8 cellular contexts compared by ENCODE assay signal in genomic region chr5:76715734-76716455, GRCh38. TPM values are rescaled to one million over a fixed set of nuclear protein-coding genes. Genes with fewer than 3 reads are reported as not detected.
DNase-seq lines count a peak whose midpoint lies in the region; ATAC-seq, FAIRE-seq and TF ChIP-seq lines count a peak whose summit lies in the region.

F2R (plus strand) TSS chr5:76716126; CDS start chr5:76716308, 182 bp downstream.

- no peaks in the 10 kb centered on the region for H3K36me3 ChIP-seq in stomach

- H3K9me3 ChIP-seq in mononuclear cell (ENCODE audit: low read depth, low read length) (no peaks in the 10 kb centered on the region), stomach (no peaks in the 10 kb centered on the region)

- TF ChIP-seq POLR2A in GM12891 (IDR thresholded peaks at IDR 0.05; ENCODE audit: low read depth, low read length) (no peak), stomach (IDR thresholded peaks at IDR 0.05) (no peak)

- H3K27ac ChIP-seq in stomach: peak within 1 kb of the TSS; percentile 57 to 78 (median 72)

- CTCF ChIA-PET in activated CD8-positive, alpha-beta memory T cell treated with anti-CD3 and anti-CD28 coated beads for 36 hours (lab: Charles Lee): interaction anchor here (1.2 to 3.3 kb wide), 5 partner anchors 11 to 59 kb away, joined by 3 to 12 read pairs (median 4); no protein-coding TSS in a partner anchor

- intact Hi-C loops in stomach (cut with DNase I; ENCODE audit: low total_unique reads): no loop called here

- peak; percentile 69 for ATAC-seq in HG02610 (IDR thresholded peaks at IDR 0.05; ENCODE audit: unreplicated experiment)

- H3K4me1 ChIP-seq in mononuclear cell (ENCODE audit: insufficient read depth, low read length): peaks cover 28% of the 10 kb centered on the region
- peaks cover 4 to 31% (median 23%) of the 10 kb centered on the region in 4 donors for H3K4me1 ChIP-seq in stomach

- peak in 3 of 7 experiments; percentile 33 to 60 (median 50) for TF ChIP-seq CTCF in stomach (IDR thresholded peaks at IDR 0.05)

- peaks cover 27% of the 10 kb centered on the region for H3K27me3 ChIP-seq in mononuclear cell (ENCODE audit: insufficient read depth, low read length)
- peaks cover 0 to 34% (median 16%) of the 10 kb centered on the region in 3 donors for H3K27me3 ChIP-seq in stomach

- peak; percentile 69 for DNase-seq in GM12891 (ENCODE audit: insufficient read length, low spot score)
- peak; percentile 17 for DNase-seq in NCI-H2171 treated with DMSO at 0.1 percent for 48 hours (lab: John Stamatoyannopoulos, UW)
- peak; percentile 58 for DNase-seq in epidermal melanocyte (ENCODE audit: insufficient read length, low spot score)
- peak; percentile 38 for DNase-seq in stomach
- DNase-seq in NCI-H1436 treated with DMSO at 0.1 percent for 48 hours (lab: John Stamatoyannopoulos, UW): no peak

- peak; percentile 81 for FAIRE-seq in GM12891 (lab: Jason Lieb, UNC)

- TF ChIP-seq EP300 in stomach (IDR thresholded peaks at IDR 0.05): no peak

- 0 to 1% (median 1%) methylated on average over 27 to 81 of the region's 82 CpGs for WGBS in stomach, 5 donors

- POLR2A ChIA-PET in activated CD8-positive, alpha-beta memory T cell treated with anti-CD3 and anti-CD28 coated beads for 36 hours (lab: Charles Lee): interaction anchor here (1.2 to 1.5 kb wide), 2 partner anchors 17 to 42 kb away, joined by 3 to 6 read pairs; no protein-coding TSS in a partner anchor

- H3K4me3 ChIP-seq in mononuclear cell (ENCODE audit: low read length) (peak within 1 kb of the TSS; percentile 53), stomach (peak within 1 kb of the TSS; percentile 61 to 89 (median 68))

TF ChIP-seq in GM12891, 5 proteins besides CTCF, POLR2A, EP300 and RAD21:
- TF ChIP-seq PAX5 (IDR thresholded peaks at IDR 0.05; ENCODE audit: insufficient read depth, low read length, severe bottlenecking) (no peak), POU2F2 (IDR thresholded peaks at IDR 0.05; ENCODE audit: low read depth, low read length) (no peak), POLR2AphosphoS5 (IDR thresholded peaks at IDR 0.05; ENCODE audit: low read depth, low read length) (no peak)

RNA-seq across cellular contexts. Expression of gene F2R, which starts in this region (rescaled TPM):
- polyA plus RNA-seq in GM12891 (2012; ENCODE audit: low read depth, missing spikeins): 1.2 TPM
- total RNA-seq in activated CD8-positive, alpha-beta memory T cell treated with anti-CD3 and anti-CD28 coated beads for 36 hours: 10 to 100 TPM; 16.1 to 16.6 TPM
- total RNA-seq in mononuclear cell (14.2 TPM), stomach (10 to 100 TPM in 2 of 5 donors, 1 to 10 TPM in 2, not detected in 1; 1.4 to 16.2 (median 9.3) TPM)
- 1 to 10 TPM; 2.2 to 6.0 (median 4.7) TPM for polyA plus RNA-seq in stomach
